Comparison of ENCODE assay signal across 1 cellular context in genomic region chr9:73615557-73615956, GRCh38.
A peak's percentile ranks its signal among the peaks of the same experiment; 100 is the strongest.
TF ChIP-seq lines count a peak whose summit lies in the region.

No MANE protein-coding gene starts in this region.

TF ChIP-seq in H1, 55 proteins besides CTCF, POLR2A, EP300 and RAD21 (continued from another document):
- TF ChIP-seq CHD7 (IDR thresholded peaks at IDR 0.05; ENCODE audit: insufficient replicate concordance, low read length) (peak; percentile 85), RNF2 (IDR thresholded peaks at IDR 0.05; ENCODE audit: borderline replicate concordance, low read depth, low read length, missing control alignments, poor library complexity, severe bottlenecking) (no peak), HDAC6 (IDR thresholded peaks at IDR 0.05; ENCODE audit: low read depth, low read length) (no peak), TEAD4 (IDR thresholded peaks at IDR 0.05; ENCODE audit: low read depth, low read length) (peak; percentile 32; the same call in 1 of the 2 replicates), JUN (IDR thresholded peaks at IDR 0.05; ENCODE audit: low read depth, low read length) (0 out of 2 replicates have a peak, but pooled peaks have one; percentile 35)
